18 cellular contexts compared by ENCODE assay signal in genomic region chr14:106224694-106224971, GRCh38.
DNase-seq lines count a peak whose midpoint lies in the region; ATAC-seq and TF ChIP-seq lines count a peak whose summit lies in the region.
"Had no signal": no experiment of that assay in that cellular context is flagged by ENCODE, and none has a peak within 500 bp of the region (broad histone marks: within the 10 kb centered on the region; RNA-seq: fewer than 3 reads in every experiment).

No MANE protein-coding gene starts in this region.

- H3K9me3 Mint-ChIP-seq in activated CD4-positive, alpha-beta T cell treated with anti-CD3 and anti-CD28 coated beads, Interleukin-2, amount 10 ng/mL, durations not matched to agents 7 days and 5 days = no peaks in the 10 kb centered on the region
- no peaks in the 10 kb centered on the region for H3K9me3 Mint-ChIP-seq in stimulated activated naive CD8-positive, alpha-beta T cell treated with anti-CD3 and anti-CD28 coated beads, Interleukin-15, Interleukin-2, amounts not matched to agents 100 ng/mL and 50 ng/mL, for 24 hours
- H3K9me3 Mint-ChIP-seq in activated naive CD8-positive, alpha-beta T cell treated with anti-CD3 and anti-CD28 coated beads for 36 hours = no peaks in the 10 kb centered on the region
- H3K9me3 Mint-ChIP-seq: CD14-positive monocyte had no signal

- DNase-seq in activated CD4-positive, alpha-beta T cell treated with anti-CD3 and anti-CD28 coated beads, Interleukin-2, amount 10 ng/mL, durations not matched to agents 7 days and 5 days = no peak
- DNase-seq in activated CD4-positive, alpha-beta T cell treated with anti-CD3 and anti-CD28 coated beads for 1 hour = no peak
- DNase-seq in stimulated activated naive CD8-positive, alpha-beta T cell treated with anti-CD3 and anti-CD28 coated beads, Interleukin-15, Interleukin-2, amounts not matched to agents 100 U/mL and 50 U/mL, for 24 hours = no peak
- DNase-seq in activated naive CD8-positive, alpha-beta T cell treated with anti-CD3 and anti-CD28 coated beads for 36 hours = no peak
- DNase-seq in prostate gland (ENCODE audit: low spot score) (no peak), right lobe of liver (no peak)
- DNase-seq: DMS79 treated with DMSO at 0.1 percent for 48 hours, GF-D8, GOT3, NCI-H1048, NCI-H146, NCI-H2081 treated with DMSO at 0.1 percent for 48 hours, NCI-H524 had no signal

- no peak for ATAC-seq in stimulated activated naive CD8-positive, alpha-beta T cell treated with anti-CD3 and anti-CD28 coated beads, Interleukin-15, Interleukin-2, amounts not matched to agents 100 U/mL and 50 U/mL, for 24 hours
- no peak for ATAC-seq in right lobe of liver
- ATAC-seq in GM21447 (IDR thresholded peaks at IDR 0.05; ENCODE audit: unreplicated experiment) = no peak
- ATAC-seq: K562 had no signal

- CTCF ChIA-PET in activated CD4-positive, alpha-beta T cell treated with anti-CD3 and anti-CD28 coated beads, Interleukin-2, amount 10 ng/mL, durations not matched to agents 7 days and 5 days (lab: Charles Lee) = interaction anchor here (1.1 kb wide), 1 partner anchor 193 kb away, joined by 3 read pairs; no protein-coding TSS in a partner anchor

- H3K4me1 ChIP-seq in prostate gland (replicated peaks) = no peaks in the 10 kb centered on the region
- no peaks in the 10 kb centered on the region for H3K4me1 ChIP-seq in right lobe of liver

- H3K27ac ChIP-seq in prostate gland (no peak overlapping the region), right lobe of liver (no peak overlapping the region)
- H3K27ac ChIP-seq: HL-60 had no signal

- TF ChIP-seq POLR2A in prostate gland (IDR thresholded peaks at IDR 0.05) = no peak
- no peak for TF ChIP-seq POLR2A in right lobe of liver (IDR thresholded peaks at IDR 0.05)

- H3K27me3 ChIP-seq in prostate gland (replicated peaks; ENCODE audit: insufficient read depth) (no peaks in the 10 kb centered on the region), right lobe of liver (no peaks in the 10 kb centered on the region)

- 67% methylated on average over 7 of the region's 7 CpGs for WGBS in prostate gland
- WGBS in right lobe of liver (ENCODE audit: insufficient coverage, low coverage, low lambda C conversion rate, missing lambda C conversion rate) = 39% methylated on average over 7 of the region's 7 CpGs

- H3K9me3 ChIP-seq in prostate gland = no peaks in the 10 kb centered on the region
- H3K9me3 ChIP-seq in right lobe of liver = no peaks in the 10 kb centered on the region

- H3K27me3 Mint-ChIP-seq in activated CD4-positive, alpha-beta T cell treated with anti-CD3 and anti-CD28 coated beads, Interleukin-2, amount 10 ng/mL, durations not matched to agents 7 days and 5 days = no peaks in the 10 kb centered on the region
- no peaks in the 10 kb centered on the region for H3K27me3 Mint-ChIP-seq in stimulated activated naive CD8-positive, alpha-beta T cell treated with anti-CD3 and anti-CD28 coated beads, Interleukin-15, Interleukin-2, amounts not matched to agents 100 ng/mL and 50 ng/mL, for 24 hours
- no peaks in the 10 kb centered on the region for H3K27me3 Mint-ChIP-seq in activated naive CD8-positive, alpha-beta T cell treated with anti-CD3 and anti-CD28 coated beads for 36 hours

- H3K36me3 ChIP-seq in prostate gland = no peaks in the 10 kb centered on the region
- no peaks in the 10 kb centered on the region for H3K36me3 ChIP-seq in right lobe of liver

- H3K4me3 Mint-ChIP-seq in activated CD4-positive, alpha-beta T cell treated with anti-CD3 and anti-CD28 coated beads, Interleukin-2, amount 10 ng/mL, durations not matched to agents 7 days and 5 days = no peak overlapping the region
- H3K4me3 Mint-ChIP-seq in stimulated activated naive CD8-positive, alpha-beta T cell treated with anti-CD3 and anti-CD28 coated beads, Interleukin-15, Interleukin-2, amounts not matched to agents 100 ng/mL and 50 ng/mL, for 24 hours = peak overlapping the region; percentile 54
- peak overlapping the region; percentile 69 for H3K4me3 Mint-ChIP-seq in activated naive CD8-positive, alpha-beta T cell treated with anti-CD3 and anti-CD28 coated beads for 36 hours
- H3K4me3 Mint-ChIP-seq: CD14-positive monocyte had no signal

- peak overlapping the region; percentile 83 for H3K27ac Mint-ChIP-seq in activated CD4-positive, alpha-beta T cell treated with anti-CD3 and anti-CD28 coated beads, Interleukin-2, amount 10 ng/mL, durations not matched to agents 7 days and 5 days
- peak overlapping the region; percentile 92 for H3K27ac Mint-ChIP-seq in stimulated activated naive CD8-positive, alpha-beta T cell treated with anti-CD3 and anti-CD28 coated beads, Interleukin-15, Interleukin-2, amounts not matched to agents 100 ng/mL and 50 ng/mL, for 24 hours
- peak overlapping the region; percentile 84 for H3K27ac Mint-ChIP-seq in activated naive CD8-positive, alpha-beta T cell treated with anti-CD3 and anti-CD28 coated beads for 36 hours

- TF ChIP-seq CTCF in prostate gland (IDR thresholded peaks at IDR 0.05) (no peak), right lobe of liver (IDR thresholded peaks at IDR 0.05) (no peak)

- H3K4me1 Mint-ChIP-seq in activated CD4-positive, alpha-beta T cell treated with anti-CD3 and anti-CD28 coated beads, Interleukin-2, amount 10 ng/mL, durations not matched to agents 7 days and 5 days = peaks cover 39% of the 10 kb centered on the region
- H3K4me1 Mint-ChIP-seq in stimulated activated naive CD8-positive, alpha-beta T cell treated with anti-CD3 and anti-CD28 coated beads, Interleukin-15, Interleukin-2, amounts not matched to agents 100 ng/mL and 50 ng/mL, for 24 hours (ENCODE audit: low read depth) = peaks cover 38% of the 10 kb centered on the region
- peaks cover 49% of the 10 kb centered on the region for H3K4me1 Mint-ChIP-seq in activated naive CD8-positive, alpha-beta T cell treated with anti-CD3 and anti-CD28 coated beads for 36 hours

- POLR2A ChIA-PET in activated CD4-positive, alpha-beta T cell treated with anti-CD3 and anti-CD28 coated beads, Interleukin-2, amount 10 ng/mL, durations not matched to agents 7 days and 5 days (lab: Charles Lee) = no interaction called here

- intact Hi-C loops in prostate gland (cut with DNase I) (no loop called here), right lobe of liver (cut with DNase I) (no loop called here)

- H3K36me3 Mint-ChIP-seq in activated CD4-positive, alpha-beta T cell treated with anti-CD3 and anti-CD28 coated beads, Interleukin-2, amount 10 ng/mL, durations not matched to agents 7 days and 5 days (ENCODE audit: low read depth) = peaks cover 6% of the 10 kb centered on the region
- H3K36me3 Mint-ChIP-seq in stimulated activated naive CD8-positive, alpha-beta T cell treated with anti-CD3 and anti-CD28 coated beads, Interleukin-15, Interleukin-2, amounts not matched to agents 100 ng/mL and 50 ng/mL, for 24 hours (ENCODE audit: low read depth) = no peaks in the 10 kb centered on the region
- no peaks in the 10 kb centered on the region for H3K36me3 Mint-ChIP-seq in activated naive CD8-positive, alpha-beta T cell treated with anti-CD3 and anti-CD28 coated beads for 36 hours
- H3K36me3 Mint-ChIP-seq: CD14-positive monocyte had no signal

- H3K4me3 ChIP-seq in prostate gland (no peak overlapping the region), right lobe of liver (no peak overlapping the region)
- H3K4me3 ChIP-seq: K562 had no signal
